1 cellular context compared by ENCODE assay signal in the genomic region with DNA sequence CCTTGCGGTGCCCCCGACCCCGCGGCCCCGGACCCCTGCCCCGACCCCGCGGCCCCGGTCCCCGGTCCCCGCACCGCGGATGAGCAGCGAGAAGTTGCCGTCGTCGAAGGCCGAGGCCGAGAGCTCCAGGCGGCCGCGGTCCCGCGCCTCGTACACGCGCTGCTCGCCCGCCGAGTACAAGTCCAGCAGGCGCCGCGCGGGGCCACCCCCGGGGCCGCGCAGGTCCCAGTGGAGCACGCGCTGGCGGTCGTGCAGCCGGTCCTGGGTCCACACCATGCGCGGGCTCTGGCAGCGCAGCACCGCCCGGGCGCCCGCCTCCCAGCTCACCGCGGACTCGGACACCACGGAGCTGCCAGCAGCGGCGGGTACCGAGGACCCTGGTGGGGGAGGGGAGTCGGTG.
TF ChIP-seq lines count a peak whose summit lies in the region.

No MANE protein-coding gene starts in this region.

TF ChIP-seq in H1, 55 proteins besides CTCF, POLR2A, EP300 and RAD21:
- TF ChIP-seq, protein P1, sequence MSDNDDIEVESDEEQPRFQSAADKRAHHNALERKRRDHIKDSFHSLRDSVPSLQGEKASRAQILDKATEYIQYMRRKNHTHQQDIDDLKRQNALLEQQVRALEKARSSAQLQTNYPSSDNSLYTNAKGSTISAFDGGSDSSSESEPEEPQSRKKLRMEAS (IDR thresholded peaks at IDR 0.05) = peak; percentile 66
- TF ChIP-seq NRF1 (IDR thresholded peaks at IDR 0.05; ENCODE audit: low read depth, low read length) (no peak), CBX5 (IDR thresholded peaks at IDR 0.05; ENCODE audit: low read depth, low read length) (no peak), SUZ12 (IDR thresholded peaks at IDR 0.05; ENCODE audit: low read length) (peak; percentile 20; the same call in 1 of the 2 replicates)
- TF ChIP-seq, protein P2, sequence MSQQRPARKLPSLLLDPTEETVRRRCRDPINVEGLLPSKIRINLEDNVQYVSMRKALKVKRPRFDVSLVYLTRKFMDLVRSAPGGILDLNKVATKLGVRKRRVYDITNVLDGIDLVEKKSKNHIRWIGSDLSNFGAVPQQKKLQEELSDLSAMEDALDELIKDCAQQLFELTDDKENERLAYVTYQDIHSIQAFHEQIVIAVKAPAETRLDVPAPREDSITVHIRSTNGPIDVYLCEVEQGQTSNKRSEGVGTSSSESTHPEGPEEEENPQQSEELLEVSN (IDR thresholded peaks at IDR 0.05) = peak; percentile 68
TF ChIP-seq in H1: peak in this region for 3.
